In genomic region chr17:70956731-70957130, GRCh38 we compare ENCODE assay signal across 36 cellular contexts.
"Had no signal": no experiment of that assay in that cellular context is flagged by ENCODE, and none has a peak within 500 bp of the region (broad histone marks: within the 10 kb centered on the region; RNA-seq: fewer than 3 reads in every experiment).

No MANE protein-coding gene starts in this region.

- ATAC-seq: activated CD8-positive, alpha-beta memory T cell treated with anti-CD3 and anti-CD28 coated beads, Interleukin-2, amount 10 ng/mL, durations not matched to agents 7 days and 5 days had no signal

- FAIRE-seq: RCC 7860 had no signal

- H3K4me3 ChIP-seq: cardiac muscle cell, PC-9 had no signal

- H3K27me3 ChIP-seq: brain microvascular endothelial cell, cardiac muscle cell had no signal

- H3K27ac ChIP-seq: brain microvascular endothelial cell, cardiac muscle cell, KMS-11, PC-9, WERI-Rb-1 had no signal

- H3K36me3 ChIP-seq: brain microvascular endothelial cell, cardiac muscle cell, WERI-Rb-1 had no signal

- DNase-seq: activated CD4-positive, alpha-beta memory T cell treated with anti-CD3 and anti-CD28 coated beads, Interleukin-2, amount 10 ng/mL, durations not matched to agents 7 days and 5 days; activated CD4-positive, alpha-beta T cell treated with anti-CD3 and anti-CD28 coated beads for 1 hour; activated CD4-positive, alpha-beta T cell treated with anti-CD3 and anti-CD28 coated beads for 48 hours; activated CD4-positive, CD25-positive, alpha-beta regulatory T cell; activated CD8-positive, alpha-beta memory T cell treated with anti-CD3 and anti-CD28 coated beads for 24 hours; activated CD8-positive, alpha-beta memory T cell treated with anti-CD3 and anti-CD28 coated beads, Interleukin-2, amount 10 ng/mL, durations not matched to agents 7 days and 5 days; activated CD8-positive, alpha-beta memory T cell treated with anti-CD3 and anti-CD28 coated beads, Interleukin-2, amount 50 U/mL, for 48 hours; activated effector memory CD4-positive, alpha-beta T cell treated with Interleukin-2 at 50 U/mL for 16 hours; activated naive CD4-positive, alpha-beta T cell treated with anti-CD3 and anti-CD28 coated beads, Interleukin-2, amount 10 ng/mL, durations not matched to agents 7 days and 5 days; activated naive CD8-positive, alpha-beta T cell treated with anti-CD3 and anti-CD28 coated beads for 36 hours; activated T-cell treated with anti-CD3 and anti-CD28 coated beads, Interleukin-2, amount 50 U/mL, for 48 hours; amniotic stem cell; aorta; brain microvascular endothelial cell; MM.1S; NCI-H1092 treated with DMSO at 0.1 percent for 48 hours; NCI-H1417; NCI-H146; NCI-H187; NCI-H2029 treated with DMSO at 0.1 percent for 48 hours; NCI-H2107; NCI-H2171; NCI-H510A; NCI-H526; NCI-H748 treated with DMSO at 0.1 percent for 48 hours; NK-92 treated with Interleukin-12 subunit alpha and Interleukin-12 subunit beta, amount 100 ng/mL, for 24 hours; PC-9; Right ventricle myocardium superior; SW 1271; T-helper 1 cell; T-helper 2 cell; T-helper 9 cell; WERI-Rb-1 had no signal
